ENCODE assay signal across 22 cellular contexts in the genomic region with DNA sequence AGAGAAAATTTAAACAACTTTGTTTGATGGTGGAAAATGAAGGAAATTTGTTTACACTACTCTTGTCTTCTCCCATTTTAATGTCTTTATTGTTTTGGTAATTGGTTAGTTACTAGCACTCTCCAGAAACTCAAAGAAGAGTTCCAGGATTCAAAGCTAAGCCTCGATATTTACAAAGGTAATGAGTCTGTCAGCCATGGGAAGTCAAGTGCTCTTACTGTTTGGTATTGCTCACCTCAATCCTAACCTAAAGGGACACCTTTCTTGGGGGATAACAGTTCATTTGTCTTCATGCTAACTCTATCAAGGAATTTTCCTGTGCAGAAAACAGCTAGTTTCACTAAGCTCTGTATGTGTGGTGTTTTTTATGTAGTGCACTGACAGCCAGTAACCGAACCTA.
"Had no signal": no experiment of that assay in that cellular context is flagged by ENCODE, and none has a peak within 500 bp of the region (broad histone marks: within the 10 kb centered on the region; RNA-seq: fewer than 3 reads in every experiment).

No MANE protein-coding gene starts in this region.

- FAIRE-seq: islet of Langerhans had no signal

- ATAC-seq: activated T-helper 17 cell treated with anti-CD3 and anti-CD28 coated beads, Interleukin-2, amount 50 U/mL, for 72 hours; left cardiac atrium; natural killer cell had no signal

- DNase-seq: activated CD8-positive, alpha-beta memory T cell treated with anti-CD3 and anti-CD28 coated beads for 24 hours; activated CD8-positive, alpha-beta memory T cell treated with anti-CD3 and anti-CD28 coated beads, Interleukin-2, amount 50 U/mL, for 4 hours; activated naive CD4-positive, alpha-beta T cell; activated T-cell treated with anti-CD3 and anti-CD28 coated beads, Interleukin-2, amount 50 U/mL, for 24 hours; adrenal gland; brain microvascular endothelial cell; caudate nucleus; dermis blood vessel endothelial cell; effector CD8-positive, alpha-beta T cell; foreskin melanocyte; hippocampal formation; left cardiac atrium; midbrain; natural killer cell; spleen; stimulated activated CD4-positive, alpha-beta T cell treated with anti-CD3 and anti-CD28 coated beads, Interleukin-4, amount 100 ng/mL, for 1 hour; stimulated activated naive CD4-positive, alpha-beta T cell; testis; trophoblast cell; uterus had no signal
